14 cellular contexts compared by ENCODE assay signal in the genomic region with DNA sequence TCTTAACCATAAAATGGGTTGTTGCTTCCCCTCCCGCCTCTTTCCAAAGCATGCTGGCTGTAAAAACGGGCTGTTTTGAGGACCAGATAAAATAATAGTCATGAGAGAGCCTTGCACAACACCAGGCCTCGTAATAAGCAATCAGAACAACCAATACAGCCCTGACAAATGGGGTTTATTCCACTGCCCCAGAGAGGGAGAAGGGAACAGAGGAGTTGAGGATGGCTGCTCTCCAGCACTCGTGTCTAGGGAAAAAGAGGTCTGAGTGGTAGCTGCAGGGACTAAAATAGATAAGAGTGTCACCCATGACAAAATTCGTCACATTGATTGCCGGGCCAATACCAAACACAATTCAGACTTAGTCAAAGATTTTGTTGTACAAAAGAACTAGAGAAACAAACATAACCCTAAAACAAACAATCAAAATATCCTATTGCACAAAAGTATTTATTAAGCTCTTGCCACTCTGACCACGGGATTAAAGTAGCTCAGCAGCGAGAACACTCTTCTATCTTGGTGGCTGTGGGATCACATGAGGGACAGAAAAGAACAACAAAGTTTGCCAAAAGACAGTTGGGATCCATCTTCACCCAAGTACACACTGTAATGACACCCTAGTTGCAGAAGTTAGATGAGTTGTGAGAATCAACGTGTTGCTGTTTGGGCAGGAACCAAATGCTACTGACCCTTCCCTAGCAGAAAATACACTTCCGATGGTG.
DNase-seq lines count a peak whose midpoint lies in the region; ATAC-seq, FAIRE-seq and TF ChIP-seq lines count a peak whose summit lies in the region.
"Had no signal": no experiment of that assay in that cellular context is flagged by ENCODE, and none has a peak within 500 bp of the region (broad histone marks: within the 10 kb centered on the region; RNA-seq: fewer than 3 reads in every experiment).

No MANE protein-coding gene starts in this region.

- H2BK15ac ChIP-seq in IMR-90 (ENCODE audit: low read depth, low read length), result no peak overlapping the region

- peaks cover 5% of the 10 kb centered on the region for H3K4me1 ChIP-seq in IMR-90 (ENCODE audit: control insufficient read depth, insufficient read depth, low read length)
- H3K4me1 ChIP-seq in kidney (ENCODE audit: control insufficient read depth in 1 of 2, insufficient read depth in 1 of 2, low read depth in 1 of 2, low read length in 2 of 2), result peaks cover 0 to 3% of the 10 kb centered on the region in 2 donors
- peaks cover 47 to 69% of the 10 kb centered on the region in 2 donors for H3K4me1 ChIP-seq in gastrocnemius medialis

- H2AFZ ChIP-seq in IMR-90 (replicated peaks; ENCODE audit: low read length, poor library complexity), result no peak overlapping the region

- no peak overlapping the region for H2BK120ac ChIP-seq in IMR-90 (ENCODE audit: low read depth, low read length)

- no peaks in the 10 kb centered on the region for H3K9me3 ChIP-seq in IMR-90 (ENCODE audit: control insufficient read depth, insufficient read depth, low read length)
- H3K9me3 ChIP-seq in kidney (ENCODE audit: control insufficient read depth in 1 of 2, low read length in 2 of 2), result no peaks in the 10 kb centered on the region
- H3K9me3 ChIP-seq in gastrocnemius medialis, result no peaks in the 10 kb centered on the region

- H3K56ac ChIP-seq in IMR-90 (ENCODE audit: extremely low read depth, insufficient read depth, low read length), result no peak overlapping the region

- no peak overlapping the region for H2BK5ac ChIP-seq in IMR-90 (ENCODE audit: low read depth, low read length, poor library complexity, severe bottlenecking)

- no peak overlapping the region for H4K91ac ChIP-seq in IMR-90 (ENCODE audit: insufficient read depth, low read depth, low read length)

- in situ Hi-C loops in IMR-90 (cut with MboI; ENCODE audit: low sequenced_read_pairs), result no loop called here
- in situ Hi-C loops in gastrocnemius medialis (cut with MboI; ENCODE audit: low sequenced_read_pairs in 4 of 4), result loop anchor here in 1 of 4 donors (25.0 kb wide), 1 partner anchor 192 kb away; no protein-coding TSS in a partner anchor
- in situ Hi-C loops in KBM-7 (cut with MboI; ENCODE audit: low pct_unique_long_range_greater_than_20kb, low sequenced_read_pairs), result no loop called here

- H3K23ac ChIP-seq in IMR-90 (ENCODE audit: low read depth, low read length), result peak overlapping the region; percentile 46; the same call in 1 of the 2 replicates

- H3K27ac ChIP-seq in IMR-90 (ENCODE audit: insufficient read depth, low read length), result no peak overlapping the region
- H3K27ac ChIP-seq in kidney (ENCODE audit: low read depth in 2 of 2, low read length in 2 of 2), result no peak overlapping the region
- H3K27ac ChIP-seq in gastrocnemius medialis, result peak overlapping the region; percentile 70 to 90 (median 77)
- H3K27ac ChIP-seq: HL-60 had no signal

- DNase-seq in IMR-90 (no peak), cerebellar cortex (ENCODE audit: low spot score) (peak; percentile 42), kidney (peak; percentile 67), gastrocnemius medialis (peak; percentile 63 to 77), KBM-7 (no peak)
- DNase-seq: activated CD8-positive, alpha-beta memory T cell treated with anti-CD3 and anti-CD28 coated beads for 24 hours; mesendoderm; NCI-H2029 treated with DMSO at 0.1 percent for 48 hours; NCI-H446 treated with DMSO at 0.1 percent for 48 hours; stimulated activated CD4-positive, alpha-beta T cell treated with anti-CD3 and anti-CD28 coated beads, Interleukin-1b, Interleukin-23, amount 100 ng/mL, for 48 hours; SW 1271 had no signal

- H3K4me3 ChIP-seq in IMR-90 (ENCODE audit: insufficient read depth, low read depth, low read length) (no peak overlapping the region), kidney (ENCODE audit: low read length in 2 of 2) (no peak overlapping the region), gastrocnemius medialis (no peak overlapping the region)

- dilution Hi-C loops in IMR-90 (cut with HindIII; ENCODE audit: low sequenced_read_pairs, unreplicated experiment), result no loop called here

- no peak overlapping the region for H3K4me2 ChIP-seq in IMR-90 (ENCODE audit: low read depth, low read length)

- no TSS peak for BruUV-seq in IMR-90 (replicated peaks; lab: Mats Ljungman, UMichigan)

- no peak for TF ChIP-seq CTCF in IMR-90 (conservative IDR thresholded peaks at IDR 0.05; ENCODE audit: low read depth, low read length)
- TF ChIP-seq CTCF in kidney (IDR thresholded peaks at IDR 0.05; ENCODE audit: borderline replicate concordance, extremely low read depth, insufficient read depth), result no peak
- no peak for TF ChIP-seq CTCF in gastrocnemius medialis (IDR thresholded peaks at IDR 0.05 in 4 of 5, conservative IDR thresholded peaks at IDR 0.05 in 1 of 5)

- peaks cover 45% of the 10 kb centered on the region for H4K20me1 ChIP-seq in IMR-90 (ENCODE audit: insufficient read depth, low read length)

- H4K8ac ChIP-seq in IMR-90 (ENCODE audit: low read depth in 2 of 2, low read length in 2 of 2), result no peak overlapping the region

- no peak overlapping the region for H2BK20ac ChIP-seq in IMR-90 (ENCODE audit: low read depth, low read length)

- no CpG with 5 or more reads among the region's 10 CpGs for WGBS in IMR-90 (ENCODE audit: extremely low coverage in 2 of 2, insufficient read length in 1 of 2), 2 experiments

- TF ChIP-seq POLR2A in IMR-90 (IDR thresholded peaks at IDR 0.05; ENCODE audit: low read depth, low read length) (no peak), gastrocnemius medialis (IDR thresholded peaks at IDR 0.05) (no peak)

- POLR2A ChIA-PET in IMR-90 (lab: Charles Lee; ENCODE audit: unreplicated experiment), result no interaction called here

- peaks cover 33 to 80% of the 10 kb centered on the region in 2 experiments for H3K79me1 ChIP-seq in IMR-90 (ENCODE audit: low read depth in 1 of 2, low read length in 2 of 2)

- intact Hi-C loops in IMR-90 (cut with micrococcal nuclease) (no loop called here), kidney (cut with DNase I) (no loop called here), gastrocnemius medialis (cut with DNase I; ENCODE audit: low total_unique reads) (loop anchor here (2.0 to 5.0 kb wide), 2 partner anchors 44 to 187 kb away; no protein-coding TSS in a partner anchor)

- no peak overlapping the region for H3K14ac ChIP-seq in IMR-90 (replicated peaks; ENCODE audit: low read depth, low read length)

- H4K5ac ChIP-seq in IMR-90 (ENCODE audit: low read depth, low read length), result no peak overlapping the region

- ATAC-seq in IMR-90 (ENCODE audit: low read depth) (no peak; the same call in 1 of the 2 replicates), gastrocnemius medialis (peak; percentile 79 to 87), GM21526 (IDR thresholded peaks at IDR 0.05; ENCODE audit: low FRiP score, unreplicated experiment) (no peak), GM19395 (IDR thresholded peaks at IDR 0.05; ENCODE audit: unreplicated experiment) (no peak)

- H3K4ac ChIP-seq in IMR-90 (ENCODE audit: low read depth, low read length), result no peak overlapping the region

- H3K9ac ChIP-seq in IMR-90 (ENCODE audit: low read depth, low read length) (no peak overlapping the region), kidney (ENCODE audit: low read length in 2 of 2) (no peak overlapping the region)

- no peak overlapping the region for H3K18ac ChIP-seq in IMR-90 (ENCODE audit: low read depth, low read length)

- no peak for TF ChIP-seq RAD21 in IMR-90 (IDR thresholded peaks at IDR 0.05; ENCODE audit: low read length)

- CTCF ChIA-PET in IMR-90 (lab: Yijun Ruan, JAX), result no interaction called here

- peak overlapping the region; percentile 8; the same call in 1 of the 2 replicates for H2AK5ac ChIP-seq in IMR-90 (ENCODE audit: low read depth, low read length)

- peaks cover 16% of the 10 kb centered on the region for H3K9me1 ChIP-seq in IMR-90 (ENCODE audit: insufficient read depth, low read length)

- H3K27me3 ChIP-seq in IMR-90 (ENCODE audit: control insufficient read depth, insufficient read depth, low read length) (no peaks in the 10 kb centered on the region), gastrocnemius medialis (no peaks in the 10 kb centered on the region)

- peak overlapping the region; percentile 22 for H2AK9ac ChIP-seq in IMR-90 (replicated peaks; ENCODE audit: low read depth, low read length, poor library complexity)

- H3K36me3 ChIP-seq in IMR-90 (ENCODE audit: control insufficient read depth, insufficient read depth, low read length) (no peaks in the 10 kb centered on the region), kidney (ENCODE audit: control insufficient read depth in 1 of 2, insufficient read depth in 2 of 2, low read length in 2 of 2) (no peaks in the 10 kb centered on the region), gastrocnemius medialis (no peaks in the 10 kb centered on the region)

- no peak for FAIRE-seq in kidney (lab: Jason Lieb, UNC)

TF ChIP-seq in IMR-90, 13 proteins besides CTCF, POLR2A, EP300 and RAD21:
- peak; percentile 26; the same call in 1 of the 2 replicates for TF ChIP-seq CEBPB (IDR thresholded peaks at IDR 0.05; ENCODE audit: low read depth, low read length)
- TF ChIP-seq MAFK (IDR thresholded peaks at IDR 0.05; ENCODE audit: low read depth, low read length), result no peak

Comparison
In these comparisons a context has a peak if more than half of its experiments do, and no peak if none do; other contexts are left out.
1. ATAC-seq: peak in gastrocnemius medialis (2 of 2); none in IMR-90 (single experiment), GM21526 (single experiment) and GM19395 (single experiment).
2. DNase-seq: peak in cerebellar cortex (single experiment), kidney (single experiment) and gastrocnemius medialis (2 of 2); none in IMR-90 (single experiment) and KBM-7 (single experiment).
3. H3K27ac ChIP-seq: peak in gastrocnemius medialis (4 of 4); none in IMR-90 (single experiment) and kidney (0 of 2).